In the genomic region with DNA sequence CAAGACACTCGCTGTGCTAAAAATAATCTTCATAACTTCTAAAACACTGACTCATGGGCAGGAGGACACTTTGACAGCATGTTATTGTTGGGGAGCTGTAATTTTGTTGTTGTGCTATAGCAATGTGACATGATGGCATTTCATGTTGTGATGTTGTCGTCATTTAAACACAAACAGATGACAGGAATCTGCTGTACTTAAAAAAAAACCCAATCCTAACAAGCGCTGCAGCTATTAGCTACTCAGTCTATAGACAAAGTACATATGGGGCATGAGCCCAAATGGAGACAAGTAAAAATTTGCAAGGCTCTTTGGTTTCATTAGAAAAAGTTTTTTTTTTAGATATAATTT, we compare ENCODE assay signal across 8 cellular contexts. TPM values are rescaled to one million over a fixed set of nuclear protein-coding genes. Genes with fewer than 3 reads are reported as not detected.
A peak's percentile ranks its signal among the peaks of the same experiment; 100 is the strongest.
DNase-seq lines count a peak whose midpoint lies in the region; ATAC-seq and TF ChIP-seq lines count a peak whose summit lies in the region.

No MANE protein-coding gene starts in this region.

- H3K36me3 ChIP-seq in PC-3 (ENCODE audit: low read depth, low read length) (no peaks in the 10 kb centered on the region), psoas muscle (ENCODE audit: insufficient read depth in 1 of 2, low read depth in 1 of 2) (peaks cover 0 to 25% of the 10 kb centered on the region in 2 donors)

- H3K4me2 ChIP-seq in PC-3 (ENCODE audit: low read length), result peak overlapping the region; percentile 95

- no peak overlapping the region for H3K9ac ChIP-seq in PC-3 (ENCODE audit: low read length)

- POLR2A ChIA-PET in PC-3 (lab: Charles Lee; ENCODE audit: unreplicated experiment) (no interaction called here), HEK293T (lab: Yijun Ruan, JAX) (interaction anchor here (0.9 kb wide), 1 partner anchor 384 kb away, joined by 3 read pairs; no protein-coding TSS in a partner anchor)

- BruUV-seq in PC-3 (replicated peaks; lab: Mats Ljungman, UMichigan), result TSS peak; percentile 26

- intact Hi-C loops in PC-3 (cut with micrococcal nuclease), result no loop called here
- intact Hi-C loops in psoas muscle (cut with DNase I), result loop anchor here in 1 of 2 donors (5.0 kb wide), 1 partner anchor 47 kb away; no protein-coding TSS in a partner anchor

- 14 to 17% (median 16%) methylated on average over 3 of the region's 3 CpGs for WGBS in psoas muscle, 3 donors

- no peak for ATAC-seq in PC-3
- ATAC-seq in psoas muscle, result peak; percentile 31 to 64 (median 42)
- ATAC-seq in esophagus mucosa, result no peak

- no peaks in the 10 kb centered on the region for H3K9me2 ChIP-seq in PC-3 (replicated peaks; ENCODE audit: low read length)

- peaks cover 19% of the 10 kb centered on the region; the same call in 1 of the 2 replicates for H3K4me1 ChIP-seq in PC-3 (ENCODE audit: insufficient read depth, low read length)
- peaks cover 26% of the 10 kb centered on the region for H3K4me1 ChIP-seq in psoas muscle

- H2AFZ ChIP-seq in PC-3 (ENCODE audit: low read length), result peak overlapping the region; percentile 97

- H3K4me3 ChIP-seq in PC-3 (ENCODE audit: low read length) (peak overlapping the region; percentile 80), psoas muscle (peak overlapping the region; percentile 93)

- no peaks in the 10 kb centered on the region for H3F3A ChIP-seq in PC-3 (ENCODE audit: low read length, unreplicated experiment)

- H3K9me3 ChIP-seq in PC-3 (ENCODE audit: low read length), result no peaks in the 10 kb centered on the region
- no peaks in the 10 kb centered on the region for H3K9me3 ChIP-seq in psoas muscle

- CTCF ChIA-PET in PC-3 (lab: Charles Lee) (interaction anchor here (0.7 kb wide), 1 partner anchor 22 kb away, joined by 5 read pairs; no protein-coding TSS in a partner anchor), HEK293T (lab: Yijun Ruan, JAX) (no interaction called here)

- no peak for TF ChIP-seq CTCF in PC-3 (conservative IDR thresholded peaks at IDR 0.05; ENCODE audit: low read depth, low read length)
- TF ChIP-seq CTCF in psoas muscle (IDR thresholded peaks at IDR 0.05), result no peak

- DNase-seq in GM04504 (ENCODE audit: low read depth) (peak; percentile 26), PC-3 (no peak), epidermal melanocyte (ENCODE audit: insufficient read length, low spot score) (peak; percentile 22), psoas muscle (no peak), occipital lobe (lab: John Stamatoyannopoulos, UW) (no peak), HEK293T (ENCODE audit: extremely low spot score) (no peak)
- DNase-seq in stimulated activated CD4-positive, alpha-beta T cell treated with anti-CD3 and anti-CD28 coated beads, Interleukin-4, amount 100 ng/mL, for 24 hours, result no peak

- H3K27ac ChIP-seq in PC-3 (ENCODE audit: low read length) (no peak overlapping the region), psoas muscle (peak overlapping the region; percentile 99)

- H4K20me1 ChIP-seq in PC-3 (ENCODE audit: low read length), result no peaks in the 10 kb centered on the region

- peaks cover 13% of the 10 kb centered on the region for H3K79me2 ChIP-seq in PC-3 (ENCODE audit: low read length)

- H3K27me3 ChIP-seq in PC-3 (ENCODE audit: low read length) (no peaks in the 10 kb centered on the region), psoas muscle (ENCODE audit: insufficient read depth in 3 of 3, low read length in 2 of 3) (no peaks in the 10 kb centered on the region)

TF ChIP-seq in HEK293T, 16 proteins besides CTCF, POLR2A, EP300 and RAD21:
- TF ChIP-seq FOXM1 (IDR thresholded peaks at IDR 0.05; ENCODE audit: borderline replicate concordance), result no peak
- TF ChIP-seq ELF4 (IDR thresholded peaks at IDR 0.05), result no peak
- TF ChIP-seq ARNT (IDR thresholded peaks at IDR 0.05), result no peak
- TF ChIP-seq FOXA1 (IDR thresholded peaks at IDR 0.05), result no peak
- TF ChIP-seq TARDBP (IDR thresholded peaks at IDR 0.05), result no peak
- no peak for TF ChIP-seq BHLHE40 (IDR thresholded peaks at IDR 0.05; ENCODE audit: borderline replicate concordance)
- no peak for TF ChIP-seq L3MBTL2 (conservative IDR thresholded peaks at IDR 0.05)
- no peak for TF ChIP-seq FOXK2 (IDR thresholded peaks at IDR 0.05)
- TF ChIP-seq LEF1 (IDR thresholded peaks at IDR 0.05; ENCODE audit: borderline replicate concordance), result no peak
- TF ChIP-seq, protein P1, sequence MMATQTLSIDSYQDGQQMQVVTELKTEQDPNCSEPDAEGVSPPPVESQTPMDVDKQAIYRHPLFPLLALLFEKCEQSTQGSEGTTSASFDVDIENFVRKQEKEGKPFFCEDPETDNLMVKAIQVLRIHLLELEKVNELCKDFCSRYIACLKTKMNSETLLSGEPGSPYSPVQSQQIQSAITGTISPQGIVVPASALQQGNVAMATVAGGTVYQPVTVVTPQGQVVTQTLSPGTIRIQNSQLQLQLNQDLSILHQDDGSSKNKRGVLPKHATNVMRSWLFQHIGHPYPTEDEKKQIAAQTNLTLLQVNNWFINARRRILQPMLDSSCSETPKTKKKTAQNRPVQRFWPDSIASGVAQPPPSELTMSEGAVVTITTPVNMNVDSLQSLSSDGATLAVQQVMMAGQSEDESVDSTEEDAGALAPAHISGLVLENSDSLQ (IDR thresholded peaks at IDR 0.05), result no peak
- TF ChIP-seq ZNF384 (IDR thresholded peaks at IDR 0.05), result no peak
- no peak for TF ChIP-seq SUZ12 (IDR thresholded peaks at IDR 0.05)
- TF ChIP-seq HDGF (IDR thresholded peaks at IDR 0.05; ENCODE audit: borderline replicate concordance), result no peak
- TF ChIP-seq NFRKB (IDR thresholded peaks at IDR 0.05), result no peak
- no peak for TF ChIP-seq CTBP1 (IDR thresholded peaks at IDR 0.05; ENCODE audit: borderline replicate concordance)
- no peak for TF ChIP-seq SP1 (IDR thresholded peaks at IDR 0.05)

RNA-seq across cellular contexts. Expression of gene ATOSA, which starts 0.8 kb away (rescaled TPM):
- total RNA-seq in PC-3 (2014; rRNA removed) (6.5 and 8.7 TPM in 2 replicates), psoas muscle (10 to 100 TPM; 45.5 to 71.7 (median 57.6) TPM), occipital lobe (52.4 TPM), esophagus mucosa (44.1 TPM)
- 100 to 1,000 TPM in 1 of 3 donors, 10 to 100 TPM in 1, 1 to 10 TPM in 1; 9.8 to 129 (median 67.6) TPM for polyA plus RNA-seq in psoas muscle

Comparison
In these comparisons a context has a peak if more than half of its experiments do, and no peak if none do; other contexts are left out.
1. DNase-seq: peak in GM04504 (single experiment) and epidermal melanocyte (single experiment); none in PC-3 (single experiment), psoas muscle (0 of 2), occipital lobe (single experiment), HEK293T (single experiment) and stimulated activated CD4-positive, alpha-beta T cell treated with anti-CD3 and anti-CD28 coated beads, Interleukin-4, amount 100 ng/mL, for 24 hours (single experiment).
2. ATAC-seq: peak in psoas muscle (4 of 4); none in PC-3 (single experiment) and esophagus mucosa (single experiment).